Comparison of ENCODE assay signal across 10 cellular contexts in genomic region chr10:124532106-124532641, GRCh38.
A peak's percentile ranks its signal among the peaks of the same experiment; 100 is the strongest.
DNase-seq lines count a peak whose midpoint lies in the region; ATAC-seq, FAIRE-seq and TF ChIP-seq lines count a peak whose summit lies in the region.
"Had no signal": no experiment of that assay in that cellular context is flagged by ENCODE, and none has a peak within 500 bp of the region (broad histone marks: within the 10 kb centered on the region; RNA-seq: fewer than 3 reads in every experiment).

No MANE protein-coding gene starts in this region.

- DNase-seq in NCI-H748 (lab: John Stamatoyannopoulos, UW; ENCODE audit: unreplicated experiment) = peak; percentile 40
- no peak for DNase-seq in NCI-H748 treated with DMSO at 0.1 percent for 48 hours (lab: John Stamatoyannopoulos, UW)
- no peak for DNase-seq in chondrocyte (ENCODE audit: low spot score)
- DNase-seq in osteocyte (ENCODE audit: extremely low spot score, unreplicated experiment) = no peak
- no peak for DNase-seq in frontal cortex (ENCODE audit: low spot score in 2 of 2)
- no peak for DNase-seq in NCI-H2171 treated with DMSO at 0.1 percent for 48 hours (lab: John Stamatoyannopoulos, UW)
- DNase-seq: SHP77 treated with DMSO at 0.1 percent for 48 hours had no signal

- H3K9me3 Mint-ChIP-seq in chondrocyte (ENCODE audit: low read depth) = no peaks in the 10 kb centered on the region
- no peaks in the 10 kb centered on the region for H3K9me3 Mint-ChIP-seq in osteocyte (ENCODE audit: unreplicated experiment)
- H3K9me3 Mint-ChIP-seq: activated T-helper 1 cell treated with anti-CD3 and anti-CD28 coated beads, Interleukin-12 subunit alpha, Interleukin-12 subunit beta, Interleukin-2, Interleukin-4 antibody, amounts not matched to agents 30 ng/mL and 10 ng/mL and 1 ng/mL, durations not matched to agents 14 hours and 24 hours and 36 hours had no signal

- TF ChIP-seq CTCF in LNCAP (IDR thresholded peaks at IDR 0.05) (peak; percentile 25; the same call in 1 of the 2 replicates), chondrocyte (IDR thresholded peaks at IDR 0.05) (peak; percentile 64), osteocyte (IDR thresholded peaks at IDR 0.05) (peak; percentile 45)

- no peak overlapping the region for H3K27ac Mint-ChIP-seq in chondrocyte (ENCODE audit: unreplicated experiment)
- no peak overlapping the region for H3K27ac Mint-ChIP-seq in osteocyte (ENCODE audit: unreplicated experiment)
- H3K27ac Mint-ChIP-seq: activated T-helper 1 cell treated with anti-CD3 and anti-CD28 coated beads, Interleukin-12 subunit alpha, Interleukin-12 subunit beta, Interleukin-2, Interleukin-4 antibody, amounts not matched to agents 30 ng/mL and 10 ng/mL and 1 ng/mL, durations not matched to agents 14 hours and 24 hours and 36 hours had no signal

- ATAC-seq in GM18868 (IDR thresholded peaks at IDR 0.05; ENCODE audit: unreplicated experiment) = no peak

- H3K4me1 Mint-ChIP-seq in chondrocyte (ENCODE audit: low read depth) = peaks cover 6% of the 10 kb centered on the region
- H3K4me1 Mint-ChIP-seq in osteocyte (ENCODE audit: unreplicated experiment) = peaks cover 6% of the 10 kb centered on the region

- H3K27me3 Mint-ChIP-seq in chondrocyte (ENCODE audit: low read depth) = no peaks in the 10 kb centered on the region
- H3K27me3 Mint-ChIP-seq in osteocyte (ENCODE audit: unreplicated experiment) = no peaks in the 10 kb centered on the region

- H3K4me3 Mint-ChIP-seq in chondrocyte (ENCODE audit: unreplicated experiment) (no peak overlapping the region), osteocyte (ENCODE audit: unreplicated experiment) (no peak overlapping the region)
- H3K4me3 Mint-ChIP-seq: activated T-helper 1 cell treated with anti-CD3 and anti-CD28 coated beads, Interleukin-12 subunit alpha, Interleukin-12 subunit beta, Interleukin-2, Interleukin-4 antibody, amounts not matched to agents 30 ng/mL and 10 ng/mL and 1 ng/mL, durations not matched to agents 14 hours and 24 hours and 36 hours had no signal

- no peak for FAIRE-seq in frontal cortex (lab: Jason Lieb, UNC)

- H3K36me3 Mint-ChIP-seq in chondrocyte (ENCODE audit: low read depth) = no peaks in the 10 kb centered on the region
- no peaks in the 10 kb centered on the region for H3K36me3 Mint-ChIP-seq in osteocyte (ENCODE audit: unreplicated experiment)
